ENCODE assay signal across 2 cellular contexts in genomic region chr2:188529710-188530109, GRCh38.
A peak's percentile ranks its signal among the peaks of the same experiment; 100 is the strongest.
TF ChIP-seq lines count a peak whose summit lies in the region.

No MANE protein-coding gene starts in this region.

TF ChIP-seq in IMR-90, 13 proteins besides CTCF, POLR2A, EP300 and RAD21 (continued from another document):
- TF ChIP-seq, protein P1, sequence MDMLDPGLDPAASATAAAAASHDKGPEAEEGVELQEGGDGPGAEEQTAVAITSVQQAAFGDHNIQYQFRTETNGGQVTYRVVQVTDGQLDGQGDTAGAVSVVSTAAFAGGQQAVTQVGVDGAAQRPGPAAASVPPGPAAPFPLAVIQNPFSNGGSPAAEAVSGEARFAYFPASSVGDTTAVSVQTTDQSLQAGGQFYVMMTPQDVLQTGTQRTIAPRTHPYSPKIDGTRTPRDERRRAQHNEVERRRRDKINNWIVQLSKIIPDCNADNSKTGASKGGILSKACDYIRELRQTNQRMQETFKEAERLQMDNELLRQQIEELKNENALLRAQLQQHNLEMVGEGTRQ (IDR thresholded peaks at IDR 0.05; ENCODE audit: low read depth, low read length): no peak
- TF ChIP-seq RFX5 (IDR thresholded peaks at IDR 0.05; ENCODE audit: low read depth, low read length) (no peak), CEBPB (IDR thresholded peaks at IDR 0.05; ENCODE audit: low read depth, low read length) (no peak), MXI1 (IDR thresholded peaks at IDR 0.05; ENCODE audit: borderline replicate concordance, low read depth, low read length) (no peak)

TF ChIP-seq in SK-N-SH treated with all-trans-retinoic acid at 6 μM for 48 hours, 23 proteins besides CTCF, POLR2A, EP300 and RAD21 (continued from another document):
- TF ChIP-seq, protein P2, sequence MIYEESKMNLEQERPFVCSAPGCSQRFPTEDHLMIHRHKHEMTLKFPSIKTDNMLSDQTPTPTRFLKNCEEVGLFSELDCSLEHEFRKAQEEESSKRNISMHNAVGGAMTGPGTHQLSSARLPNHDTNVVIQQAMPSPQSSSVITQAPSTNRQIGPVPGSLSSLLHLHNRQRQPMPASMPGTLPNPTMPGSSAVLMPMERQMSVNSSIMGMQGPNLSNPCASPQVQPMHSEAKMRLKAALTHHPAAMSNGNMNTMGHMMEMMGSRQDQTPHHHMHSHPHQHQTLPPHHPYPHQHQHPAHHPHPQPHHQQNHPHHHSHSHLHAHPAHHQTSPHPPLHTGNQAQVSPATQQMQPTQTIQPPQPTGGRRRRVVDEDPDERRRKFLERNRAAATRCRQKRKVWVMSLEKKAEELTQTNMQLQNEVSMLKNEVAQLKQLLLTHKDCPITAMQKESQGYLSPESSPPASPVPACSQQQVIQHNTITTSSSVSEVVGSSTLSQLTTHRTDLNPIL (CRISPR knock-in tag; IDR thresholded peaks at IDR 0.05; ENCODE audit: low read depth): no peak
- TF ChIP-seq TCF4 (CRISPR knock-in tag; IDR thresholded peaks at IDR 0.05; ENCODE audit: borderline replicate concordance): peak; percentile 71; the same call in 1 of the 2 replicates
